ENCODE assay signal across 13 cellular contexts in the genomic region with DNA sequence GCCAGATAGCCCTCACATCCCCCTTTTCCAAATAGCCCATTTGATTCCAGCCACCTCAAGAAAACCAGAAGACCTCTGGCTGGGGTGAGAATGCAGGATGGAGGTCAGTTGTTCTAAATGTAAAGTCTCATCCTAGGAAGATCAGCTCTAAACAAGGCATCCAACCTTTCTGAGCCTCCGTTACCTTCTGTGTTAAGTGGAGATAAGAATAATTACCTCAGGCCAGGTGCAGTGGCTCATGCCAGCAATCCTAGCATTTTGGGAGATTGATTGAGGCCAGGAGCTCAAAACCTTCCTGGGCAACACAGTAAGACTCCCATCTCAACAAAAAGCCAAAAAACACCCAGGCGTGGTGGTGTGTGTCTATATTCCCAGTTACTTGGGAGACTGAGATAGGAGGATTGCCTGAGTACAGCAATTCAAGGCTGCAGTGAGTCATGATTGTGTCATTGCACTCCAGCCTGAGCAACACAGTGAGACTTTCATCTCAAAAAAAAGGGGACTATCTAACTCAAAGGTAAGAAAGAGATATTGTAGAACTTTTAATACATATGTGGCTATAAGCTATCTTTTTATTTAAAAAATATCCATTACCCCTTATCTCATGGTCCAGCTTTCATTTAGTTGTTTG. TPM values are rescaled to one million over a fixed set of nuclear protein-coding genes. Genes with fewer than 3 reads are reported as not detected.
DNase-seq lines count a peak whose midpoint lies in the region; ATAC-seq, FAIRE-seq and TF ChIP-seq lines count a peak whose summit lies in the region.
"Had no signal": no experiment of that assay in that cellular context is flagged by ENCODE, and none has a peak within 500 bp of the region (broad histone marks: within the 10 kb centered on the region; RNA-seq: fewer than 3 reads in every experiment).

No MANE protein-coding gene starts in this region.

- no peak for TF ChIP-seq POLR2A in HepG2 (IDR thresholded peaks at IDR 0.05; ENCODE audit: insufficient read depth in 1 of 2, low read depth in 2 of 2, low read length in 2 of 2)

- no peak for TF ChIP-seq CTCF in mammary epithelial cell (conservative IDR thresholded peaks at IDR 0.05 in 1 of 2, IDR thresholded peaks at IDR 0.05 in 1 of 2; ENCODE audit: extremely low read depth in 1 of 2, insufficient read depth in 1 of 2, low read depth in 1 of 2, low read length in 2 of 2)
- TF ChIP-seq CTCF in HepG2 (CRISPR knock-in tag; IDR thresholded peaks at IDR 0.05): no peak
- TF ChIP-seq CTCF in GM20000 (IDR thresholded peaks at IDR 0.05; ENCODE audit: extremely low read depth, missing control alignments): no peak

- no peak for FAIRE-seq in HepG2 (lab: Jason Lieb, UNC)

- no peaks in the 10 kb centered on the region for H3K36me3 ChIP-seq in mammary epithelial cell (ENCODE audit: insufficient read depth, low read length)
- H3K36me3 ChIP-seq in HepG2 (replicated peaks in 1 of 2; ENCODE audit: control insufficient read depth in 1 of 2, insufficient read depth in 2 of 2, low read length in 2 of 2): no peaks in the 10 kb centered on the region
- H3K36me3 ChIP-seq: right atrium auricular region had no signal

- POLR2A ChIA-PET in activated CD4-positive, alpha-beta memory T cell treated with anti-CD3 and anti-CD28 coated beads for 36 hours (lab: Charles Lee): no interaction called here
- POLR2A ChIA-PET in activated CD4-positive, alpha-beta memory T cell treated with anti-CD3 and anti-CD28 coated beads, Interleukin-2, amount 10 ng/mL, durations not matched to agents 7 days and 5 days (lab: Charles Lee): no interaction called here
- POLR2A ChIA-PET in HepG2 (lab: Yijun Ruan, JAX): no interaction called here

- no peaks in the 10 kb centered on the region for H4K20me1 ChIP-seq in mammary epithelial cell (ENCODE audit: insufficient read depth, low read length)
- no peaks in the 10 kb centered on the region for H4K20me1 ChIP-seq in HepG2 (ENCODE audit: insufficient read depth, low read length)

- in situ Hi-C loops in mammary epithelial cell (cut with MboI; ENCODE audit: low sequenced_read_pairs in 2 of 2): loop anchor here in 1 of 2 donors (10.0 kb wide), 1 partner anchor 84 kb away; no protein-coding TSS in a partner anchor
- in situ Hi-C loops in HepG2 (cut with HindIII; ENCODE audit: extremely low pct_ligation_motif_present, low pct_unique_long_range_greater_than_20kb): no loop called here

- no peak overlapping the region for H3K27ac Mint-ChIP-seq in activated CD4-positive, alpha-beta memory T cell treated with anti-CD3 and anti-CD28 coated beads for 36 hours
- no peak overlapping the region for H3K27ac Mint-ChIP-seq in activated CD4-positive, alpha-beta memory T cell treated with anti-CD3 and anti-CD28 coated beads, Interleukin-2, amount 10 ng/mL, durations not matched to agents 7 days and 5 days
- H3K27ac Mint-ChIP-seq: T-helper 1 cell treated with Interleukin-12 subunit alpha and Interleukin-12 subunit beta and Interleukin-4 antibody, amounts not matched to agents 30 μg/mL and 1 μg/mL, for 36 hours had no signal

- no peaks in the 10 kb centered on the region for H3K36me3 Mint-ChIP-seq in activated CD4-positive, alpha-beta memory T cell treated with anti-CD3 and anti-CD28 coated beads for 36 hours
- H3K36me3 Mint-ChIP-seq in activated CD4-positive, alpha-beta memory T cell treated with anti-CD3 and anti-CD28 coated beads, Interleukin-2, amount 10 ng/mL, durations not matched to agents 7 days and 5 days (ENCODE audit: low read depth): peaks cover 19% of the 10 kb centered on the region

- no peak overlapping the region for H3K27ac ChIP-seq in mammary epithelial cell (ENCODE audit: insufficient read depth, low read depth, low read length)
- no peak overlapping the region for H3K27ac ChIP-seq in HepG2 (ENCODE audit: extremely low read length, insufficient read depth, low read length)
- H3K27ac ChIP-seq: right atrium auricular region had no signal

- H3K9me3 ChIP-seq in mammary epithelial cell (replicated peaks; ENCODE audit: insufficient read depth, low read length) (no peaks in the 10 kb centered on the region), HepG2 (ENCODE audit: low read length) (no peaks in the 10 kb centered on the region)
- H3K9me3 ChIP-seq: right atrium auricular region had no signal

- WGBS in mammary epithelial cell (ENCODE audit: low coverage, missing lambda C conversion rate): 50% methylated on average over 2 of the region's 2 CpGs
- 38% methylated on average over 2 of the region's 2 CpGs for WGBS in HepG2 (ENCODE audit: low lambda C conversion rate)

- no peaks in the 10 kb centered on the region for H3K9me3 Mint-ChIP-seq in activated CD4-positive, alpha-beta memory T cell treated with anti-CD3 and anti-CD28 coated beads for 36 hours
- H3K9me3 Mint-ChIP-seq in activated CD4-positive, alpha-beta memory T cell treated with anti-CD3 and anti-CD28 coated beads, Interleukin-2, amount 10 ng/mL, durations not matched to agents 7 days and 5 days: no peaks in the 10 kb centered on the region
- H3K9me3 Mint-ChIP-seq: T-helper 1 cell treated with Interleukin-12 subunit alpha and Interleukin-12 subunit beta and Interleukin-4 antibody, amounts not matched to agents 30 μg/mL and 1 μg/mL, for 36 hours had no signal

- H3K79me2 ChIP-seq in mammary epithelial cell (ENCODE audit: insufficient read depth, low read length) (no peaks in the 10 kb centered on the region), HepG2 (ENCODE audit: insufficient read depth, low read length) (no peaks in the 10 kb centered on the region)

- TF ChIP-seq RAD21 in HepG2 (CRISPR knock-in tag; IDR thresholded peaks at IDR 0.05): no peak

- BruUV-seq in mammary epithelial cell (replicated peaks; lab: Mats Ljungman, UMichigan): no TSS peak
- no TSS peak for BruUV-seq in HepG2 (replicated peaks; lab: Mats Ljungman, UMichigan)

- H3K27me3 Mint-ChIP-seq in activated CD4-positive, alpha-beta memory T cell treated with anti-CD3 and anti-CD28 coated beads for 36 hours: no peaks in the 10 kb centered on the region
- H3K27me3 Mint-ChIP-seq in activated CD4-positive, alpha-beta memory T cell treated with anti-CD3 and anti-CD28 coated beads, Interleukin-2, amount 10 ng/mL, durations not matched to agents 7 days and 5 days: no peaks in the 10 kb centered on the region

- H2AFZ ChIP-seq in mammary epithelial cell (ENCODE audit: low read depth, low read length): no peak overlapping the region
- H2AFZ ChIP-seq in HepG2 (ENCODE audit: low read length): no peak overlapping the region

- DNase-seq in activated CD4-positive, alpha-beta memory T cell treated with anti-CD3 and anti-CD28 coated beads for 36 hours: peak; percentile 26
- DNase-seq in activated CD4-positive, alpha-beta memory T cell treated with anti-CD3 and anti-CD28 coated beads, Interleukin-2, amount 10 ng/mL, durations not matched to agents 7 days and 5 days: no peak
- peak; percentile 26 for DNase-seq in NCI-H460 (ENCODE audit: extremely low read depth, low read depth)
- DNase-seq in mammary epithelial cell: peak; percentile 84
- DNase-seq in HepG2 (ENCODE audit: low spot score): peak; percentile 17
- no peak for DNase-seq in GM20000 (ENCODE audit: low spot score)
- DNase-seq in NCI-H187 (lab: John Stamatoyannopoulos, UW): no peak
- DNase-seq: GF-D8, KBM-7, NCI-H446 treated with DMSO at 0.1 percent for 48 hours had no signal

- peaks cover 10% of the 10 kb centered on the region for H3K4me1 Mint-ChIP-seq in activated CD4-positive, alpha-beta memory T cell treated with anti-CD3 and anti-CD28 coated beads for 36 hours (ENCODE audit: low read depth)
- peaks cover 12% of the 10 kb centered on the region for H3K4me1 Mint-ChIP-seq in activated CD4-positive, alpha-beta memory T cell treated with anti-CD3 and anti-CD28 coated beads, Interleukin-2, amount 10 ng/mL, durations not matched to agents 7 days and 5 days

- CTCF ChIA-PET in activated CD4-positive, alpha-beta memory T cell treated with anti-CD3 and anti-CD28 coated beads for 36 hours (lab: Charles Lee): interaction anchor here (0.9 kb wide), 1 partner anchor 25 kb away, joined by 3 read pairs; no protein-coding TSS in a partner anchor
- CTCF ChIA-PET in activated CD4-positive, alpha-beta memory T cell treated with anti-CD3 and anti-CD28 coated beads, Interleukin-2, amount 10 ng/mL, durations not matched to agents 7 days and 5 days (lab: Charles Lee): no interaction called here
- CTCF ChIA-PET in mammary epithelial cell (lab: Charles Lee; ENCODE audit: low non-redundant PET) (no interaction called here), HepG2 (lab: Yijun Ruan, JAX; ENCODE audit: low intra/inter-chr PET ratio, low total read pairs) (no interaction called here)

- H3K4me2 ChIP-seq in mammary epithelial cell (ENCODE audit: insufficient read depth, low read depth, low read length) (no peak overlapping the region), HepG2 (ENCODE audit: low read depth, low read length) (no peak overlapping the region)

- H3K4me3 ChIP-seq in mammary epithelial cell (replicated peaks in 1 of 3; ENCODE audit: insufficient read depth in 1 of 3, low read depth in 2 of 3, low read length in 3 of 3) (no peak overlapping the region), HepG2 (replicated peaks in 1 of 3; ENCODE audit: insufficient read depth in 1 of 3, low read depth in 2 of 3, low read length in 3 of 3) (no peak overlapping the region)
- H3K4me3 ChIP-seq: right atrium auricular region had no signal

- H3K9ac ChIP-seq in mammary epithelial cell (ENCODE audit: insufficient read depth, low read length): no peak overlapping the region
- H3K9ac ChIP-seq in HepG2 (ENCODE audit: insufficient read depth, low read depth, low read length): no peak overlapping the region

- no peak for TF ChIP-seq EP300 in HepG2 (IDR thresholded peaks at IDR 0.05; ENCODE audit: low read depth in 2 of 2, low read length in 2 of 2)
- TF ChIP-seq EP300 in HepG2 (CRISPR knock-in tag; IDR thresholded peaks at IDR 0.05; ENCODE audit: borderline replicate concordance): no peak

- no peaks in the 10 kb centered on the region for H3K27me3 ChIP-seq in mammary epithelial cell (ENCODE audit: insufficient read depth, low read length)
- H3K27me3 ChIP-seq in HepG2 (ENCODE audit: control insufficient read depth in 1 of 2, insufficient read depth in 2 of 2, low read length in 2 of 2): no peaks in the 10 kb centered on the region
- H3K27me3 ChIP-seq: right atrium auricular region had no signal

- intact Hi-C loops in activated CD4-positive, alpha-beta memory T cell treated with anti-CD3 and anti-CD28 coated beads for 36 hours (cut with micrococcal nuclease): no loop called here
- intact Hi-C loops in mammary epithelial cell (cut with micrococcal nuclease): no loop called here
- intact Hi-C loops in HepG2 (cut with micrococcal nuclease; ENCODE audit: unreplicated experiment): loop anchor here (5.0 kb wide), 1 partner anchor 173 kb away; no protein-coding TSS in a partner anchor

- dilution Hi-C loops in mammary epithelial cell (cut with HindIII; ENCODE audit: low sequenced_read_pairs): no loop called here

- no peak for ATAC-seq in HepG2
- no peak for ATAC-seq in GM19463 (IDR thresholded peaks at IDR 0.05; ENCODE audit: unreplicated experiment)

- no peak overlapping the region for H3K4me3 Mint-ChIP-seq in activated CD4-positive, alpha-beta memory T cell treated with anti-CD3 and anti-CD28 coated beads for 36 hours
- H3K4me3 Mint-ChIP-seq in activated CD4-positive, alpha-beta memory T cell treated with anti-CD3 and anti-CD28 coated beads, Interleukin-2, amount 10 ng/mL, durations not matched to agents 7 days and 5 days: no peak overlapping the region
- H3K4me3 Mint-ChIP-seq: T-helper 1 cell treated with Interleukin-12 subunit alpha and Interleukin-12 subunit beta and Interleukin-4 antibody, amounts not matched to agents 30 μg/mL and 1 μg/mL, for 36 hours had no signal

- H3K4me1 ChIP-seq in mammary epithelial cell (ENCODE audit: insufficient read depth, low read length) (peaks cover 16% of the 10 kb centered on the region), HepG2 (ENCODE audit: insufficient read depth, low read length) (no peaks in the 10 kb centered on the region)
- H3K4me1 ChIP-seq: right atrium auricular region had no signal

RNA-seq across cellular contexts. Expression of a gene that starts 43.5 kb away (rescaled TPM):
- total RNA-seq in activated CD4-positive, alpha-beta memory T cell treated with anti-CD3 and anti-CD28 coated beads for 36 hours: under 1 TPM; 0.36 to 0.41 TPM
- total RNA-seq in activated CD4-positive, alpha-beta memory T cell treated with anti-CD3 and anti-CD28 coated beads, Interleukin-2, amount 10 ng/mL, durations not matched to agents 7 days and 5 days: 1 to 10 TPM; 1.4 to 1.7 TPM
- 19.1 and 20.8 TPM in 2 replicates for total RNA-seq in NCI-H460 (2014; rRNA removed; shearing (Covaris generic))
- 15.4 and 16.9 TPM in 2 replicates for polyA plus RNA-seq in NCI-H460 (2014; cell fraction: nucleus; rRNA removed)
- total RNA-seq in mammary epithelial cell (1 to 10 TPM in 1 of 2 donors, not detected in 1; 4.2 TPM), HepG2 (2016; rRNA removed; fragmentation: Illumina TruSeq; extraction: Trizol) (not detected in 2 replicates)
- polyA plus RNA-seq in mammary epithelial cell (2.3 TPM), HepG2 (2011; rRNA removed) (not detected in 2 replicates)
- polyA minus RNA-seq in mammary epithelial cell: 0.83 TPM
- total RNA-seq in HepG2 (2016; cell fraction: cytosol; rRNA removed; fragmentation: Illumina TruSeq; extraction: Trizol; ENCODE audit: low read depth): not detected in 2 replicates
- not detected in 2 replicates for total RNA-seq in HepG2 (2016; cell fraction: insoluble cytoplasmic fraction; rRNA removed; fragmentation: Illumina TruSeq; extraction: Trizol)
- total RNA-seq in HepG2 (2016; cell fraction: membrane; rRNA removed; fragmentation: Illumina TruSeq; extraction: Trizol): not detected in 2 replicates
- total RNA-seq in HepG2 (2016; cell fraction: nucleus; rRNA removed; fragmentation: Illumina TruSeq; extraction: Trizol): not detected in 2 replicates
- polyA plus RNA-seq in HepG2 (2011; cell fraction: cytosol; rRNA removed): not detected in 2 replicates
- not detected in 2 replicates for polyA plus RNA-seq in HepG2 (2011; cell fraction: nucleus; rRNA removed)
- polyA plus RNA-seq in HepG2 (2012): not detected in 2 replicates
- polyA plus RNA-seq in HepG2 (2016; cell fraction: cytosol; fragmentation: Illumina TruSeq; extraction: Trizol; ENCODE audit: low read depth): not detected in 2 replicates
- not detected in 2 replicates for polyA plus RNA-seq in HepG2 (2016; cell fraction: insoluble cytoplasmic fraction; fragmentation: Illumina TruSeq; extraction: Trizol; ENCODE audit: low read depth)
- not detected in 2 replicates for polyA plus RNA-seq in HepG2 (2016; cell fraction: membrane; fragmentation: Illumina TruSeq; extraction: Trizol; ENCODE audit: low read depth)
- polyA plus RNA-seq in HepG2 (2016; cell fraction: nucleus; fragmentation: Illumina TruSeq; extraction: Trizol; ENCODE audit: insufficient read depth, low read depth): not detected in 2 replicates
- polyA minus RNA-seq in HepG2 (2011; rRNA and poly(A)+ RNA removed; ENCODE audit: low replicate concordance): 5.6 TPM in 1 of 2 replicates, not detected in the other
- not detected in 2 replicates for polyA minus RNA-seq in HepG2 (2011; cell fraction: cytosol; rRNA and poly(A)+ RNA removed)
- polyA minus RNA-seq in HepG2 (2011; cell fraction: nucleus; rRNA and poly(A)+ RNA removed): not detected in 2 replicates

Comparison
In these comparisons a context has a peak if more than half of its experiments do, and no peak if none do; other contexts are left out.
1. DNase-seq: peak in activated CD4-positive, alpha-beta memory T cell treated with anti-CD3 and anti-CD28 coated beads for 36 hours (single experiment), NCI-H460 (single experiment), mammary epithelial cell (single experiment) and HepG2 (single experiment); none in activated CD4-positive, alpha-beta memory T cell treated with anti-CD3 and anti-CD28 coated beads, Interleukin-2, amount 10 ng/mL, durations not matched to agents 7 days and 5 days (single experiment), GM20000 (single experiment) and NCI-H187 (0 of 2).